In genomic region chr1:70358921-70359564, GRCh38 we compare ENCODE assay signal across 10 cellular contexts. TPM values are rescaled to one million over a fixed set of nuclear protein-coding genes. Genes with fewer than 3 reads are reported as not detected.
DNase-seq lines count a peak whose midpoint lies in the region; ATAC-seq, FAIRE-seq and TF ChIP-seq lines count a peak whose summit lies in the region.
"Had no signal": no experiment of that assay in that cellular context is flagged by ENCODE, and none has a peak within 500 bp of the region (broad histone marks: within the 10 kb centered on the region; RNA-seq: fewer than 3 reads in every experiment).

No MANE protein-coding gene starts in this region.

- peaks cover 5% of the 10 kb centered on the region for H3K79me2 ChIP-seq in MM.1S (ENCODE audit: low read length)
- H3K79me2 ChIP-seq in trophoblast cell (ENCODE audit: control insufficient read depth, insufficient read depth, low read length, poor library complexity), result peaks cover 5% of the 10 kb centered on the region
- H3K79me2 ChIP-seq in osteoblast (ENCODE audit: insufficient read depth, low read length), result peaks cover 7% of the 10 kb centered on the region

- H3K4me1 ChIP-seq in MM.1S (ENCODE audit: low read length), result peaks cover 8% of the 10 kb centered on the region; the same call in 1 of the 2 replicates
- H3K4me1 ChIP-seq in trophoblast cell (ENCODE audit: control insufficient read depth in 1 of 2, insufficient read depth in 2 of 2, low read length in 2 of 2), result peaks cover 0 to 2% of the 10 kb centered on the region in 2 experiments
- peaks cover 0 to 10% (median 0%) of the 10 kb centered on the region in 3 donors for H3K4me1 ChIP-seq in pancreas
- H3K4me1 ChIP-seq in HAP-1, result peaks cover 7% of the 10 kb centered on the region
- peaks cover 8% of the 10 kb centered on the region for H3K4me1 ChIP-seq in osteoblast (ENCODE audit: insufficient read depth, low read length)

- no peak overlapping the region for H4K12ac ChIP-seq in trophoblast cell (ENCODE audit: low read depth, low read length)

- no peaks in the 10 kb centered on the region for H3K9me2 ChIP-seq in MM.1S (replicated peaks; ENCODE audit: insufficient read depth, low read length)

- no peaks in the 10 kb centered on the region for H4K20me1 ChIP-seq in MM.1S (ENCODE audit: insufficient read depth, low read length)
- no peaks in the 10 kb centered on the region for H4K20me1 ChIP-seq in osteoblast (ENCODE audit: insufficient read depth, low read length)

- H3K36me3 ChIP-seq in MM.1S (replicated peaks; ENCODE audit: insufficient read depth, low read length) (no peaks in the 10 kb centered on the region), trophoblast cell (ENCODE audit: control insufficient read depth in 1 of 2, insufficient read depth in 2 of 2, low read length in 2 of 2) (no peaks in the 10 kb centered on the region), pancreas (no peaks in the 10 kb centered on the region), HAP-1 (replicated peaks) (no peaks in the 10 kb centered on the region), osteoblast (ENCODE audit: insufficient read depth, low read length) (no peaks in the 10 kb centered on the region)

- H3K79me1 ChIP-seq in trophoblast cell (ENCODE audit: low read length), result peaks cover 9% of the 10 kb centered on the region

- WGBS in trophoblast cell (ENCODE audit: extremely low coverage, insufficient coverage, insufficient read length), result no CpG with 5 or more reads among the region's 7 CpGs
- 92 to 94% methylated on average over 7 of the region's 7 CpGs for WGBS in pancreas, 2 donors

- H3K4ac ChIP-seq in trophoblast cell (ENCODE audit: low read depth, low read length), result no peak overlapping the region

- no peak overlapping the region for H2BK12ac ChIP-seq in trophoblast cell (ENCODE audit: low read length)

- no peak overlapping the region for H2AK5ac ChIP-seq in trophoblast cell (ENCODE audit: low read length)

- intact Hi-C loops in pancreas (cut with DNase I), result no loop called here

- H3K9ac ChIP-seq in MM.1S (ENCODE audit: low read length) (no peak overlapping the region), trophoblast cell (ENCODE audit: low read length) (no peak overlapping the region)

- no peak overlapping the region for H4K91ac ChIP-seq in trophoblast cell (ENCODE audit: low read depth, low read length)

- no peak overlapping the region for H3K18ac ChIP-seq in trophoblast cell (ENCODE audit: low read length)

- DNase-seq in EH (ENCODE audit: low read depth) (peak; percentile 19), MM.1S (peak; percentile 63), trophoblast cell (no peak), pancreas (no peak), HAP-1 (ENCODE audit: low spot score in 2 of 2) (no peak), osteoblast (ENCODE audit: insufficient read length, low spot score, missing footprints) (no peak)
- DNase-seq: naive B cell, NCI-H1436 treated with DMSO at 0.1 percent for 48 hours had no signal

- no peaks in the 10 kb centered on the region for H3K27me3 ChIP-seq in MM.1S (replicated peaks; ENCODE audit: insufficient read depth, low read length)
- no peaks in the 10 kb centered on the region for H3K27me3 ChIP-seq in trophoblast cell (ENCODE audit: insufficient read depth, low read length)
- H3K27me3 ChIP-seq in pancreas, result no peaks in the 10 kb centered on the region
- no peaks in the 10 kb centered on the region for H3K27me3 ChIP-seq in HAP-1 (ENCODE audit: low read depth)
- H3K27me3 ChIP-seq in osteoblast (ENCODE audit: insufficient read depth, low read length), result no peaks in the 10 kb centered on the region

- H3K4me2 ChIP-seq in MM.1S (ENCODE audit: low read depth, low read length), result no peak overlapping the region
- H3K4me2 ChIP-seq in trophoblast cell (ENCODE audit: low read length), result no peak overlapping the region
- H3K4me2 ChIP-seq in osteoblast (ENCODE audit: insufficient read depth, low read length), result no peak overlapping the region

- H2AFZ ChIP-seq in MM.1S (ENCODE audit: low read length), result no peak overlapping the region
- no peak overlapping the region for H2AFZ ChIP-seq in trophoblast cell (ENCODE audit: insufficient read depth, low read length, poor library complexity)
- H2AFZ ChIP-seq in osteoblast (ENCODE audit: low read length), result no peak overlapping the region

- H2BK5ac ChIP-seq in trophoblast cell (ENCODE audit: low read depth, low read length, poor library complexity), result no peak overlapping the region

- FAIRE-seq in pancreas (lab: Jason Lieb, UNC), result no peak

- no peak overlapping the region for H3K14ac ChIP-seq in trophoblast cell (ENCODE audit: low read length)

- no peak overlapping the region for H4K8ac ChIP-seq in trophoblast cell (ENCODE audit: low read depth, low read length)

- in situ Hi-C loops in HAP-1 (cut with MboI; ENCODE audit: low sequenced_read_pairs), result no loop called here

- H3F3A ChIP-seq in MM.1S (ENCODE audit: insufficient read depth, low read length), result peaks cover 4% of the 10 kb centered on the region; the same call in 1 of the 2 replicates

- H2BK120ac ChIP-seq in trophoblast cell (ENCODE audit: insufficient read depth, low read length, poor library complexity), result no peak overlapping the region

- H3K27ac ChIP-seq in MM.1S (ENCODE audit: low read length) (no peak overlapping the region), trophoblast cell (ENCODE audit: low read depth, low read length) (no peak overlapping the region), pancreas (no peak overlapping the region), osteoblast (ENCODE audit: low read depth, low read length) (no peak overlapping the region)

- H3K23ac ChIP-seq in trophoblast cell (ENCODE audit: low read length), result no peak overlapping the region

- no peak overlapping the region for H3K4me3 ChIP-seq in MM.1S (ENCODE audit: low read length)
- no peak overlapping the region for H3K4me3 ChIP-seq in trophoblast cell (ENCODE audit: low read depth, low read length)
- no peak overlapping the region for H3K4me3 ChIP-seq in pancreas
- no peak overlapping the region for H3K4me3 ChIP-seq in HAP-1
- H3K4me3 ChIP-seq in osteoblast (ENCODE audit: insufficient read depth, low read length), result no peak overlapping the region

- ATAC-seq in GM19351 (IDR thresholded peaks at IDR 0.05; ENCODE audit: unreplicated experiment) (peak; percentile 47), HG02943 (IDR thresholded peaks at IDR 0.05; ENCODE audit: low read depth, unreplicated experiment) (peak; percentile 40), pancreas (no peak)

- TF ChIP-seq CTCF in MM.1S (IDR thresholded peaks at IDR 0.05; ENCODE audit: low read length) (no peak), pancreas (IDR thresholded peaks at IDR 0.05) (no peak), osteoblast (IDR thresholded peaks at IDR 0.05; ENCODE audit: extremely low read depth, low read depth, low read length) (no peak)

- H3K9me3 ChIP-seq in MM.1S (replicated peaks; ENCODE audit: insufficient read depth, low read length) (no peaks in the 10 kb centered on the region), trophoblast cell (ENCODE audit: insufficient read depth, low read depth, low read length) (no peaks in the 10 kb centered on the region), pancreas (no peaks in the 10 kb centered on the region), HAP-1 (no peaks in the 10 kb centered on the region), osteoblast (ENCODE audit: low read depth, low read length) (no peaks in the 10 kb centered on the region)

RNA-seq across cellular contexts. Expression of gene ANKRD13C, which starts 4.5 kb away (rescaled TPM):
- 19.2 and 19.5 TPM in 2 replicates for polyA plus RNA-seq in trophoblast cell (2013)
- total RNA-seq in pancreas, result 10 to 100 TPM in 2 of 6 donors, 1 to 10 TPM in 4; 6.5 to 13.0 (median 8.7) TPM
- polyA plus RNA-seq in pancreas, result 1 to 10 TPM; 4.6 to 7.6 TPM
- total RNA-seq in osteoblast, result 36.2 and 39.1 TPM in 2 replicates

RNA-seq across cellular contexts. Expression of gene CTH, which starts 52.0 kb away (rescaled TPM):
- 10.7 TPM in 2 replicates for polyA plus RNA-seq in trophoblast cell (2013)
- total RNA-seq in pancreas (10 to 100 TPM in 1 of 6 donors, 1 to 10 TPM in 5; 3.3 to 39.7 (median 5.4) TPM), osteoblast (11.2 and 13.8 TPM in 2 replicates)
- polyA plus RNA-seq in pancreas, result 1 to 10 TPM; 4.1 to 4.8 TPM

Comparison
In these comparisons a context has a peak if more than half of its experiments do, and no peak if none do; other contexts are left out.
1. DNase-seq: peak in EH (single experiment) and MM.1S (single experiment); none in trophoblast cell (0 of 2), pancreas (0 of 6), HAP-1 (0 of 2) and osteoblast (single experiment).
2. ATAC-seq: peak in GM19351 (single experiment) and HG02943 (single experiment); none in pancreas (0 of 4).